8 cellular contexts compared by ENCODE assay signal in the genomic region with DNA sequence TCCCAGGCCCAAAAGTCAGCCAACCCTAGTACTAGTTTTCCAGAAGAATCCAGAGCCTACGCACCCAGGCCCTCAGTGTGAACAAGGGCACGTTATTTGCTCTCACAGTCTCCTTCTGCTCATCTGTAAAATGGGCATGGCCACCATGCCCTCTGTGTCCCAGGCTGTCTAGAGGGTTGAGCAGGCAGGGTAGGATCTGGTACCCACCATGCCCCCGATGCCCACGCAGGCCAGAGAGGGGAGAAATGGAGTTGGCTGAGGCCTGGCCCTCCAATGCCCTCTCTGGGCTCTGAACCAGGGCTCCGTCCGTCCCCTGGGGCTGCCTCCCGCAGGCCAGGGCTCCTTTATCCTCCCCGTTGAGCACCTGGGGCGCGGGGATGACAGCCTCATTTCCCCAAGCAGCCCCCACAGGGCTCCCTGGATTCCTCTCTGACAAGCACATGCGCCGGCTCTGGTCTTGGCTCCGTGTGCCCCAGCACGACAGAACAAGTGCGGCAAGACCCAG. TPM values are rescaled to one million over a fixed set of nuclear protein-coding genes. Genes with fewer than 3 reads are reported as not detected.
DNase-seq lines count a peak whose midpoint lies in the region; ATAC-seq and TF ChIP-seq lines count a peak whose summit lies in the region.

No MANE protein-coding gene starts in this region.

- DNase-seq in natural killer cell (no peak), aorta (peak in 1 of 2 donors; percentile 70), UCSD-AML1 (lab: John Stamatoyannopoulos, UW; ENCODE audit: unreplicated experiment) (no peak)
- DNase-seq in natural killer cell treated with Interleukin-12 subunit alpha and Interleukin-12 subunit beta and Interleukin-15 and Interleukin-18, amount 100 ng/mL, for 72 hours (ENCODE audit: low spot score), result no peak
- DNase-seq in naive thymus-derived CD8-positive, alpha-beta T cell, result no peak

- H3K36me3 ChIP-seq in aorta (ENCODE audit: control insufficient read depth in 1 of 2, insufficient read depth in 2 of 2, low read length in 1 of 2), result no peaks in the 10 kb centered on the region

- no peaks in the 10 kb centered on the region for H3K36me3 Mint-ChIP-seq in natural killer cell
- H3K36me3 Mint-ChIP-seq in natural killer cell treated with Interleukin-12 subunit alpha and Interleukin-12 subunit beta and Interleukin-15 and Interleukin-18, amount 100 ng/mL, for 72 hours, result no peaks in the 10 kb centered on the region
- H3K36me3 Mint-ChIP-seq in naive thymus-derived CD8-positive, alpha-beta T cell, result no peaks in the 10 kb centered on the region

- TF ChIP-seq CTCF in natural killer cell (IDR thresholded peaks at IDR 0.05), result no peak

- H3K9me3 ChIP-seq in aorta (ENCODE audit: control insufficient read depth, low read length), result no peaks in the 10 kb centered on the region

- H3K9me3 Mint-ChIP-seq in natural killer cell, result no peaks in the 10 kb centered on the region
- H3K9me3 Mint-ChIP-seq in natural killer cell treated with Interleukin-12 subunit alpha and Interleukin-12 subunit beta and Interleukin-15 and Interleukin-18, amount 100 ng/mL, for 72 hours, result no peaks in the 10 kb centered on the region
- no peaks in the 10 kb centered on the region for H3K9me3 Mint-ChIP-seq in naive thymus-derived CD8-positive, alpha-beta T cell

- intact Hi-C loops in natural killer cell (cut with micrococcal nuclease), result no loop called here
- intact Hi-C loops in aorta (cut with DNase I), result loop anchor here in 1 of 2 donors (5.0 kb wide), 1 partner anchor 129 kb away; no protein-coding TSS in a partner anchor

- H3K27ac ChIP-seq in cingulate gyrus (ENCODE audit: low read depth, low read length), result peak overlapping the region; percentile 98
- no peak overlapping the region for H3K27ac ChIP-seq in aorta (ENCODE audit: low read depth in 1 of 2, low read length in 2 of 2)

- ATAC-seq in natural killer cell (no peak), aorta (ENCODE audit: low FRiP score) (peak; percentile 2), HG03457 (IDR thresholded peaks at IDR 0.05; ENCODE audit: unreplicated experiment) (no peak), GM21447 (IDR thresholded peaks at IDR 0.05; ENCODE audit: unreplicated experiment) (no peak)
- no peak for ATAC-seq in natural killer cell treated with Interleukin-12 subunit alpha and Interleukin-12 subunit beta and Interleukin-15 and Interleukin-18, amount 100 ng/mL, for 72 hours
- no peak for ATAC-seq in naive thymus-derived CD8-positive, alpha-beta T cell

- H3K27me3 Mint-ChIP-seq in natural killer cell (ENCODE audit: low read depth in 2 of 2), result peaks cover 0 to 7% of the 10 kb centered on the region in 2 donors
- H3K27me3 Mint-ChIP-seq in natural killer cell treated with Interleukin-12 subunit alpha and Interleukin-12 subunit beta and Interleukin-15 and Interleukin-18, amount 100 ng/mL, for 72 hours, result no peaks in the 10 kb centered on the region
- peaks cover 12 to 59% (median 30%) of the 10 kb centered on the region in 5 donors for H3K27me3 Mint-ChIP-seq in naive thymus-derived CD8-positive, alpha-beta T cell

- POLR2A ChIA-PET in naive thymus-derived CD8-positive, alpha-beta T cell (lab: Charles Lee), result no interaction called here

- no peaks in the 10 kb centered on the region for H3K4me1 ChIP-seq in aorta (ENCODE audit: control insufficient read depth in 1 of 2, insufficient read depth in 2 of 2, low read length in 2 of 2)

- no peaks in the 10 kb centered on the region for H3K27me3 ChIP-seq in aorta (ENCODE audit: control insufficient read depth in 1 of 2, insufficient read depth in 2 of 2, low read length in 1 of 2)

- peak overlapping the region; percentile 78 for H3K4me3 Mint-ChIP-seq in natural killer cell
- no peak overlapping the region for H3K4me3 Mint-ChIP-seq in natural killer cell treated with Interleukin-12 subunit alpha and Interleukin-12 subunit beta and Interleukin-15 and Interleukin-18, amount 100 ng/mL, for 72 hours
- H3K4me3 Mint-ChIP-seq in naive thymus-derived CD8-positive, alpha-beta T cell, result peak overlapping the region in 7 of 10 donors; percentile 7 to 61 (median 36)

- H3K4me1 Mint-ChIP-seq in natural killer cell, result peaks cover 19 to 24% of the 10 kb centered on the region in 2 donors
- H3K4me1 Mint-ChIP-seq in natural killer cell treated with Interleukin-12 subunit alpha and Interleukin-12 subunit beta and Interleukin-15 and Interleukin-18, amount 100 ng/mL, for 72 hours (ENCODE audit: low read depth in 2 of 2), result peaks cover 5 to 22% of the 10 kb centered on the region in 2 donors
- peaks cover 0 to 5% (median under 1%) of the 10 kb centered on the region in 4 donors for H3K4me1 Mint-ChIP-seq in naive thymus-derived CD8-positive, alpha-beta T cell

- H3K4me3 ChIP-seq in aorta (ENCODE audit: low read length in 2 of 2), result peak overlapping the region; percentile 69 to 73

- WGBS in aorta, 2 donors, result 27 to 29% methylated on average over 15 of the region's 15 CpGs

- peak overlapping the region; percentile 42 to 51 for H3K27ac Mint-ChIP-seq in natural killer cell
- no peak overlapping the region for H3K27ac Mint-ChIP-seq in natural killer cell treated with Interleukin-12 subunit alpha and Interleukin-12 subunit beta and Interleukin-15 and Interleukin-18, amount 100 ng/mL, for 72 hours
- H3K27ac Mint-ChIP-seq in naive thymus-derived CD8-positive, alpha-beta T cell, result peak overlapping the region in 1 of 10 donors; percentile 24

RNA-seq across cellular contexts. Expression of a gene that starts 9.1 kb away (rescaled TPM):
- total RNA-seq in natural killer cell (10 to 100 TPM in 1 of 3 donors, 1 to 10 TPM in 2; 2.9 to 17.3 (median 5.7) TPM), aorta (10 to 100 TPM; 22.8 to 49.3 TPM)
- under 1 TPM; 0.52 to 0.84 TPM for total RNA-seq in natural killer cell treated with Interleukin-12 subunit alpha and Interleukin-12 subunit beta and Interleukin-15 and Interleukin-18, amount 100 ng/mL, for 72 hours
- total RNA-seq in naive thymus-derived CD8-positive, alpha-beta T cell, result not detected
- polyA plus RNA-seq in naive thymus-derived CD8-positive, alpha-beta T cell, result not detected
- 10 to 100 TPM in 1 of 2 donors, 1 to 10 TPM in 1; 3.9 to 16.8 TPM for polyA plus RNA-seq in aorta

Comparison
In these comparisons a context has a peak if more than half of its experiments do, and no peak if none do; other contexts are left out.
1. H3K27ac Mint-ChIP-seq: peak in natural killer cell (2 of 2); none in natural killer cell treated with Interleukin-12 subunit alpha and Interleukin-12 subunit beta and Interleukin-15 and Interleukin-18, amount 100 ng/mL, for 72 hours (0 of 2).